In genomic region chr4:156021298-156021697, GRCh38 we compare ENCODE assay signal across 19 cellular contexts.
DNase-seq lines count a peak whose midpoint lies in the region; ATAC-seq and TF ChIP-seq lines count a peak whose summit lies in the region.
"Had no signal": no experiment of that assay in that cellular context is flagged by ENCODE, and none has a peak within 500 bp of the region (broad histone marks: within the 10 kb centered on the region; RNA-seq: fewer than 3 reads in every experiment).

No MANE protein-coding gene starts in this region.

- H2AFZ ChIP-seq in MM.1S (ENCODE audit: low read length) = no peak overlapping the region
- H2AFZ ChIP-seq: PC-9 had no signal

- H3K9me3 ChIP-seq in MM.1S (replicated peaks; ENCODE audit: insufficient read depth, low read length) = no peaks in the 10 kb centered on the region
- no peaks in the 10 kb centered on the region for H3K9me3 ChIP-seq in esophagus muscularis mucosa

- ATAC-seq in HG02870 (IDR thresholded peaks at IDR 0.05; ENCODE audit: unreplicated experiment) = no peak
- ATAC-seq in HG03196 (IDR thresholded peaks at IDR 0.05; ENCODE audit: unreplicated experiment) = no peak
- ATAC-seq: CD8-positive, alpha-beta T cell; SK-N-SH treated with all-trans-retinoic acid at 6 μM for 48 hours; T-cell had no signal

- no peaks in the 10 kb centered on the region for H3K9me2 ChIP-seq in MM.1S (replicated peaks; ENCODE audit: insufficient read depth, low read length)

- DNase-seq in MM.1S (peak; percentile 29), NOMO-1 treated with dmso at 0.1 percent for 144 hours (lab: John Stamatoyannopoulos, UW; ENCODE audit: unreplicated experiment) (peak; percentile 15), epithelial cell of esophagus (ENCODE audit: low read depth) (peak; percentile 15), HK-2 (ENCODE audit: unreplicated experiment) (no peak), esophagus muscularis mucosa (ENCODE audit: extremely low spot score) (no peak)
- DNase-seq: CD8-positive, alpha-beta T cell; H7; HFFc6; NCI-H1417 treated with DMSO at 0.1 percent for 48 hours; NCI-H1930; NCI-H526; PC-9; SIG-M5; T-cell had no signal

- H3K4me1 ChIP-seq in MM.1S (ENCODE audit: low read length) (no peaks in the 10 kb centered on the region), esophagus muscularis mucosa (no peaks in the 10 kb centered on the region)

- H3K36me3 ChIP-seq in MM.1S (replicated peaks; ENCODE audit: insufficient read depth, low read length) (no peaks in the 10 kb centered on the region), esophagus muscularis mucosa (no peaks in the 10 kb centered on the region)
- H3K36me3 ChIP-seq: BLaER1 treated with 17β-estradiol and CSF1 and Interleukin-3, amounts not matched to agents 10 nM and 100 nM had no signal

- WGBS in esophagus muscularis mucosa = 89% methylated on average over 6 of the region's 6 CpGs

- no peak overlapping the region for H3K9ac ChIP-seq in MM.1S (ENCODE audit: low read length)
- H3K9ac ChIP-seq: BLaER1 treated with 17β-estradiol and CSF1 and Interleukin-3, amounts not matched to agents 10 nM and 100 nM had no signal

- no peak for TF ChIP-seq CTCF in MM.1S (IDR thresholded peaks at IDR 0.05; ENCODE audit: low read length)
- TF ChIP-seq CTCF in epithelial cell of esophagus (IDR thresholded peaks at IDR 0.05; ENCODE audit: insufficient read depth, low read depth, low read length, missing control alignments) = no peak
- no peak for TF ChIP-seq CTCF in esophagus muscularis mucosa (IDR thresholded peaks at IDR 0.05)

- H3K27me3 ChIP-seq in MM.1S (replicated peaks; ENCODE audit: insufficient read depth, low read length) (no peaks in the 10 kb centered on the region), esophagus muscularis mucosa (no peaks in the 10 kb centered on the region)
- H3K27me3 ChIP-seq: BLaER1 treated with 17β-estradiol and CSF1 and Interleukin-3, amounts not matched to agents 10 nM and 100 nM had no signal

- no peak overlapping the region for H3K4me3 ChIP-seq in MM.1S (ENCODE audit: low read length)
- H3K4me3 ChIP-seq in epithelial cell of esophagus (ENCODE audit: low read length) = no peak overlapping the region
- H3K4me3 ChIP-seq in esophagus muscularis mucosa = no peak overlapping the region
- H3K4me3 ChIP-seq: BLaER1 treated with 17β-estradiol and CSF1 and Interleukin-3, amounts not matched to agents 10 nM and 100 nM; PC-9 had no signal

- H4K20me1 ChIP-seq in MM.1S (ENCODE audit: insufficient read depth, low read length) = no peaks in the 10 kb centered on the region
- H4K20me1 ChIP-seq: BLaER1 treated with 17β-estradiol and CSF1 and Interleukin-3, amounts not matched to agents 10 nM and 100 nM had no signal

- no peaks in the 10 kb centered on the region for H3F3A ChIP-seq in MM.1S (ENCODE audit: insufficient read depth, low read length)

- H3K27ac ChIP-seq in MM.1S (ENCODE audit: low read length) = no peak overlapping the region
- H3K27ac ChIP-seq in esophagus muscularis mucosa (replicated peaks in 1 of 4) = no peak overlapping the region
- H3K27ac ChIP-seq: BLaER1 treated with 17β-estradiol and CSF1 and Interleukin-3, amounts not matched to agents 10 nM and 100 nM; PC-9; RWPE1 had no signal

- TF ChIP-seq POLR2A in esophagus muscularis mucosa (IDR thresholded peaks at IDR 0.05; ENCODE audit: low read depth) = no peak

- H3K4me2 ChIP-seq in MM.1S (ENCODE audit: low read depth, low read length) = peak overlapping the region; percentile 25; the same call in 1 of the 2 replicates
- H3K4me2 ChIP-seq: PC-9 had no signal

- TF ChIP-seq EP300 in esophagus muscularis mucosa (IDR thresholded peaks at IDR 0.05) = no peak

- intact Hi-C loops in esophagus muscularis mucosa (cut with DNase I) = no loop called here

- no peaks in the 10 kb centered on the region for H3K79me2 ChIP-seq in MM.1S (ENCODE audit: low read length)

Comparison
In these comparisons a context has a peak if more than half of its experiments do, and no peak if none do; other contexts are left out.
1. DNase-seq: peak in MM.1S (single experiment), NOMO-1 treated with dmso at 0.1 percent for 144 hours (single experiment) and epithelial cell of esophagus (single experiment); none in HK-2 (single experiment) and esophagus muscularis mucosa (single experiment).